ENCODE assay signal across 8 cellular contexts in the genomic region with DNA sequence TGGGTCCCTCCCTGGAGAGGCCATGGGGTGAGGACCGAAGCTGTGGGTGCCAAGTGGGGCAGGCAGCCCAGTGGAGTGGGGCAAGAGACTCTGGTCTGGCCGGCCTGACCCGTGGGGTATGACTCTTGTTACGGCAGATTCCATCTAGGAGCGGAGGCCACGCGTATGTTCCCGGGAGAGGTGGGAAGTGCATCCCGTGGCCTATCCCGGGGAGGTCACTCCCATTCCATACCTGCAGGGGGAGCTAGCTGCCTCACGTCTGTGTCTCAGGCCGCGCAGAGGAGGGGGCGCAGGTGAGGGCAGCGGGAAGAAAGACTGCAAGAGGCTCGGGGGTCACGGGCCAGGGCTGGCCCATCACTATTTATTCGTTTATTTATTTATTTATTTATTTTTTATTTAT.
DNase-seq lines count a peak whose midpoint lies in the region; ATAC-seq and TF ChIP-seq lines count a peak whose summit lies in the region.

No MANE protein-coding gene starts in this region.

- H3K36me3 Mint-ChIP-seq in nephron progenitor cell (ENCODE audit: low read depth) = peaks cover 29% of the 10 kb centered on the region

- TF ChIP-seq CTCF in nephron progenitor cell (IDR thresholded peaks at IDR 0.05) = peak; percentile 54

- peak; percentile 36 for DNase-seq in stimulated activated CD4-positive, alpha-beta T cell treated with anti-CD3 and anti-CD28 coated beads, Interleukin-15, amount 100 ng/mL, for 24 hours
- DNase-seq in stimulated activated CD4-positive, alpha-beta T cell treated with anti-CD3 and anti-CD28 coated beads, Interleukin-2, amount 100 ng/mL, for 48 hours = no peak
- DNase-seq in SHP77 (lab: John Stamatoyannopoulos, UW) (peak; percentile 70 to 71), nephron progenitor cell (peak; percentile 69), SKM-1 (lab: John Stamatoyannopoulos, UW; ENCODE audit: unreplicated experiment) (no peak)
- DNase-seq in effector CD8-positive, alpha-beta T cell (lab: John Stamatoyannopoulos, UW) = peak; percentile 22

- H3K4me1 Mint-ChIP-seq in nephron progenitor cell = peaks cover 23% of the 10 kb centered on the region

- no peak overlapping the region for H3K4me3 Mint-ChIP-seq in nephron progenitor cell

- peaks cover 3% of the 10 kb centered on the region for H3K27me3 Mint-ChIP-seq in nephron progenitor cell (ENCODE audit: low read depth, poor library complexity)

- ATAC-seq in HG02852 (IDR thresholded peaks at IDR 0.05; ENCODE audit: unreplicated experiment) (no peak), HG02642 (IDR thresholded peaks at IDR 0.05; ENCODE audit: poor library complexity, unreplicated experiment) (no peak)

- H3K27ac Mint-ChIP-seq in nephron progenitor cell = no peak overlapping the region

- H3K9me3 Mint-ChIP-seq in nephron progenitor cell = no peaks in the 10 kb centered on the region

Comparison
In these comparisons a context has a peak if more than half of its experiments do, and no peak if none do; other contexts are left out.
1. DNase-seq: peak in stimulated activated CD4-positive, alpha-beta T cell treated with anti-CD3 and anti-CD28 coated beads, Interleukin-15, amount 100 ng/mL, for 24 hours (single experiment), SHP77 (2 of 2), effector CD8-positive, alpha-beta T cell (single experiment) and nephron progenitor cell (single experiment); none in stimulated activated CD4-positive, alpha-beta T cell treated with anti-CD3 and anti-CD28 coated beads, Interleukin-2, amount 100 ng/mL, for 48 hours (0 of 2) and SKM-1 (single experiment).